11 cellular contexts compared by ENCODE assay signal in the genomic region with DNA sequence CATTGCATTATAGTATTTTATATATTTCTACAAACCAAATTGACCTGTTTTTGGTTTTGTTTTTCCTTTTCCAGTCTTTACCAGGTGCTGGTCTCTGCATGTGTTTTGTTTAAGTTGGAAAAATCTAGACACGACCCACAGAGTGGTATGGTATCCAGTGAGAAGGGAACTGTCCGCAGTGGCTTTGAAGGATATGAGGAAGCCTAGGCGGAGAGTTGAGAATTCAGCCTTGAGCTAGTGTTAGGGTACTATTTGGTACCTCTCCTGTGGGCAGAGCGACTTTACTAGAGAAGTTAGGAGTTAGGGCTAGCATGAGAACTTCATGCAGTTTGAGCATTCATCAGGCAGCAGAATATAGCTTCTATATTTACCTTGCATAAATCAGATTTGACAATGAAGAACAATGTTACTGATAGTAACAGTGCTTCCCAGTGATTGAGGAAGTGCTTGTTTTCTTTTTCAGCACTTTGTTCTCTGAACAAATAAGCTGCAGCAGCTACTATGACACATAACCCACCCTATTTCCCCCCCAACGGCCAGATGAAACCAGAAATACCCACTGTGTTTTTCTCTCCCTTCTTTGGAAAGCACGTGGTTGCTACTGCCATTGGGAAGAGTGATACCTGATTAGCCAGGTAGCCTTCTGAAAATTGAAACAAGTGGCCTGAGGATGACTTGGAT. TPM values are rescaled to one million over a fixed set of nuclear protein-coding genes. Genes with fewer than 3 reads are reported as not detected.
A peak's percentile ranks its signal among the peaks of the same experiment; 100 is the strongest.
DNase-seq lines count a peak whose midpoint lies in the region; ATAC-seq and TF ChIP-seq lines count a peak whose summit lies in the region.
"Had no signal": no experiment of that assay in that cellular context is flagged by ENCODE, and none has a peak within 500 bp of the region (broad histone marks: within the 10 kb centered on the region; RNA-seq: fewer than 3 reads in every experiment).

No MANE protein-coding gene starts in this region.

- no peak for TF ChIP-seq POLR2A in testis (IDR thresholded peaks at IDR 0.05)

- H4K8ac ChIP-seq in mesenchymal stem cell (ENCODE audit: low read length) = no peak overlapping the region

- WGBS in mesenchymal stem cell = 71% methylated on average over 4 of the region's 6 CpGs
- WGBS in testis, 2 donors = 51 to 56% methylated on average over 6 of the region's 6 CpGs

- no peak overlapping the region for H3K14ac ChIP-seq in mesenchymal stem cell (ENCODE audit: low read length in 2 of 2)

- H3K27ac ChIP-seq in Karpas-422 (ENCODE audit: low read length) (0 out of 2 replicates have a peak overlapping the region, but pooled peaks have one; percentile 5), mesenchymal stem cell (ENCODE audit: low read length, poor library complexity, severe bottlenecking) (peak overlapping the region; percentile 6), testis (no peak overlapping the region)
- H3K27ac ChIP-seq: colonic mucosa had no signal

- H3K9me3 Mint-ChIP-seq in WTC11 = no peaks in the 10 kb centered on the region

- H2BK120ac ChIP-seq in mesenchymal stem cell (ENCODE audit: low read depth, low read length) = no peak overlapping the region

- H3K18ac ChIP-seq in mesenchymal stem cell (ENCODE audit: low read depth in 1 of 2, low read length in 2 of 2) = no peak overlapping the region

- no peak overlapping the region for H2BK5ac ChIP-seq in mesenchymal stem cell (ENCODE audit: low read depth, low read length, poor library complexity, severe bottlenecking)

- peaks cover 28% of the 10 kb centered on the region for H3K36me3 Mint-ChIP-seq in WTC11

- H2AK5ac ChIP-seq in mesenchymal stem cell (ENCODE audit: low read length, severe bottlenecking) = no peak overlapping the region

- no peaks in the 10 kb centered on the region for H3K27me3 Mint-ChIP-seq in WTC11 (ENCODE audit: low read depth)

- H2BK15ac ChIP-seq in mesenchymal stem cell (ENCODE audit: low read depth, poor library complexity, severe bottlenecking) = no peak overlapping the region

- no peak overlapping the region for H3K4ac ChIP-seq in mesenchymal stem cell (ENCODE audit: low read depth in 1 of 2, low read length in 2 of 2)

- H3K4me1 ChIP-seq in Karpas-422 (ENCODE audit: low read length) (peaks cover 73% of the 10 kb centered on the region), mesenchymal stem cell (ENCODE audit: control insufficient read depth, insufficient read depth, low read depth, low read length) (peaks cover 4% of the 10 kb centered on the region), BE2C (no peaks in the 10 kb centered on the region), testis (peaks cover 4% of the 10 kb centered on the region)

- H3K79me2 ChIP-seq in Karpas-422 (ENCODE audit: low read length) = peaks cover 99% of the 10 kb centered on the region

- H3K9me2 ChIP-seq in Karpas-422 (replicated peaks; ENCODE audit: insufficient read depth, low read length) = no peaks in the 10 kb centered on the region

- ATAC-seq in WTC11 (peak; percentile 32; the same call in 1 of the 2 replicates), HG03280 (IDR thresholded peaks at IDR 0.05; ENCODE audit: unreplicated experiment) (no peak)

- CTCF ChIA-PET in WTC11 (lab: Charles Lee) = interaction anchor here (0.6 to 2.3 kb wide), 18 partner anchors 8 to 255 kb away, joined by 3 to 16 read pairs (median 4); a partner anchor contains a TSS

- H3K27me3 ChIP-seq in Karpas-422 (ENCODE audit: low read length) = no peaks in the 10 kb centered on the region
- H3K27me3 ChIP-seq in mesenchymal stem cell (ENCODE audit: control insufficient read depth in 1 of 2, insufficient read depth in 1 of 2, low read length in 2 of 2) = no peaks in the 10 kb centered on the region
- H3K27me3 ChIP-seq in BE2C = no peaks in the 10 kb centered on the region
- H3K27me3 ChIP-seq in testis = no peaks in the 10 kb centered on the region
- H3K27me3 ChIP-seq: colonic mucosa had no signal

- peaks cover 32% of the 10 kb centered on the region for H3K4me1 Mint-ChIP-seq in WTC11

- no peak overlapping the region for H2AFZ ChIP-seq in Karpas-422 (ENCODE audit: low read length)
- no peak overlapping the region for H2AFZ ChIP-seq in mesenchymal stem cell (ENCODE audit: low read depth, low read length)

- DNase-seq in NCI-H2196 (lab: John Stamatoyannopoulos, UW; ENCODE audit: unreplicated experiment) (peak; percentile 9), NCI-H2196 treated with DMSO at 0.1 percent for 48 hours (lab: John Stamatoyannopoulos, UW; ENCODE audit: unreplicated experiment) (no peak), Karpas-422 (no peak), WTC11 (ENCODE audit: low spot score) (no peak), mesenchymal stem cell (no peak), BE2C (no peak), testis (no peak)
- DNase-seq: 8988T, colonic mucosa, nucleus accumbens had no signal

- intact Hi-C loops in testis (cut with DNase I; ENCODE audit: low total_unique reads) = no loop called here

- no peaks in the 10 kb centered on the region for H3K79me1 ChIP-seq in mesenchymal stem cell (replicated peaks; ENCODE audit: low read length, poor library complexity, severe bottlenecking)

- peak overlapping the region; percentile 73 for H3K27ac Mint-ChIP-seq in WTC11

- no peak overlapping the region for H3K23ac ChIP-seq in mesenchymal stem cell (ENCODE audit: low read length in 2 of 2)

- H3K9me3 ChIP-seq in Karpas-422 (ENCODE audit: low read length) = no peaks in the 10 kb centered on the region
- no peaks in the 10 kb centered on the region for H3K9me3 ChIP-seq in mesenchymal stem cell (ENCODE audit: control insufficient read depth, low read length)
- no peaks in the 10 kb centered on the region for H3K9me3 ChIP-seq in BE2C
- no peaks in the 10 kb centered on the region for H3K9me3 ChIP-seq in testis
- H3K9me3 ChIP-seq: colonic mucosa had no signal

- H2BK12ac ChIP-seq in mesenchymal stem cell (ENCODE audit: low read length in 2 of 2) = no peak overlapping the region

- H4K20me1 ChIP-seq in Karpas-422 (ENCODE audit: insufficient read depth, low read depth, low read length) = peaks cover 20% of the 10 kb centered on the region

- POLR2A ChIA-PET in WTC11 (lab: Charles Lee) = no interaction called here

- TF ChIP-seq CTCF in WTC11 (IDR thresholded peaks at IDR 0.05) = no peak
- TF ChIP-seq CTCF in BE2C (IDR thresholded peaks at IDR 0.05; ENCODE audit: low read depth, low read length) = no peak
- TF ChIP-seq CTCF in testis (IDR thresholded peaks at IDR 0.05) = no peak

- H3K4me3 ChIP-seq in Karpas-422 (ENCODE audit: low read length) (no peak overlapping the region), mesenchymal stem cell (ENCODE audit: insufficient read depth in 1 of 2, low read depth in 1 of 2, low read length in 2 of 2) (no peak overlapping the region), BE2C (ENCODE audit: low read depth, low read length) (no peak overlapping the region), testis (no peak overlapping the region)
- H3K4me3 ChIP-seq: colonic mucosa had no signal

- H3K4me2 ChIP-seq in Karpas-422 (ENCODE audit: low read depth, low read length, poor library complexity, severe bottlenecking) = no peak overlapping the region
- H3K4me2 ChIP-seq in mesenchymal stem cell (ENCODE audit: low read length, poor library complexity, severe bottlenecking) = no peak overlapping the region

- peaks cover 47% of the 10 kb centered on the region for H3K36me3 ChIP-seq in Karpas-422 (ENCODE audit: insufficient read depth, low read length)
- H3K36me3 ChIP-seq in mesenchymal stem cell (ENCODE audit: control insufficient read depth in 1 of 2, insufficient read depth in 2 of 2, low read depth in 1 of 2, low read length in 2 of 2) = peaks cover 23 to 98% of the 10 kb centered on the region in 2 experiments
- H3K36me3 ChIP-seq in BE2C = no peaks in the 10 kb centered on the region
- no peaks in the 10 kb centered on the region for H3K36me3 ChIP-seq in testis (ENCODE audit: low read depth, missing control alignments)

- H3K4me3 Mint-ChIP-seq in WTC11 = no peak overlapping the region

- H3K9ac ChIP-seq in Karpas-422 (ENCODE audit: low read length) (no peak overlapping the region), mesenchymal stem cell (ENCODE audit: low read length) (no peak overlapping the region)

- H4K91ac ChIP-seq in mesenchymal stem cell (ENCODE audit: low read length) = no peak overlapping the region

TF ChIP-seq in WTC11, 78 proteins besides CTCF, POLR2A, EP300 and RAD21 (continues in another document):
- no peak for TF ChIP-seq NR2C2 (CRISPR knock-in tag; IDR thresholded peaks at IDR 0.05)
- TF ChIP-seq ZNF396 (CRISPR knock-in tag; IDR thresholded peaks at IDR 0.05; ENCODE audit: borderline replicate concordance) = no peak
- TF ChIP-seq, protein P1, sequence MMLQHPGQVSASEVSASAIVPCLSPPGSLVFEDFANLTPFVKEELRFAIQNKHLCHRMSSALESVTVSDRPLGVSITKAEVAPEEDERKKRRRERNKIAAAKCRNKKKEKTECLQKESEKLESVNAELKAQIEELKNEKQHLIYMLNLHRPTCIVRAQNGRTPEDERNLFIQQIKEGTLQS (CRISPR knock-in tag; conservative IDR thresholded peaks at IDR 0.05) = no peak
- TF ChIP-seq NFYB (CRISPR knock-in tag; conservative IDR thresholded peaks at IDR 0.05; ENCODE audit: low read depth) = no peak
- no peak for TF ChIP-seq EMX1 (CRISPR knock-in tag; IDR thresholded peaks at IDR 0.05)
- TF ChIP-seq GRHL2 (CRISPR knock-in tag; IDR thresholded peaks at IDR 0.05; ENCODE audit: insufficient replicate concordance, severe bottlenecking) = no peak

RNA-seq across cellular contexts. Expression of a gene that starts 19.0 kb away (rescaled TPM):
- total RNA-seq in Karpas-422 (2014; rRNA removed; shearing (Covaris generic); ENCODE audit: low replicate concordance) = 28.4 and 56.8 TPM in 2 replicates
- total RNA-seq in WTC11 (2021) = 109 to 133 TPM (median 111 TPM) in 3 replicates
- 125 TPM for polyA plus RNA-seq in mesenchymal stem cell (2013, experiment 1 of 2)
- polyA plus RNA-seq in mesenchymal stem cell (2013, experiment 2 of 2) = 122 TPM
- 16.1 TPM for polyA plus RNA-seq in BE2C (2012; ENCODE audit: insufficient read depth, insufficient read length, low read depth)
- 100 to 1,000 TPM in 1 of 2 donors, 10 to 100 TPM in 1; 88.8 to 102 TPM for total RNA-seq in testis
- 107 TPM for polyA plus RNA-seq in testis (ENCODE audit: insufficient read depth, low read depth, low replicate concordance)

RNA-seq across cellular contexts. Expression of a gene that starts 19.0 kb away (rescaled TPM):
- total RNA-seq in Karpas-422 (2014; rRNA removed; shearing (Covaris generic); ENCODE audit: low replicate concordance) = 23.7 and 55.0 TPM in 2 replicates
- total RNA-seq in WTC11 (2021) = 14.8 to 18.0 TPM (median 17.8 TPM) in 3 replicates
- 6.5 TPM for polyA plus RNA-seq in mesenchymal stem cell (2013, experiment 1 of 2)
- 6.3 TPM for polyA plus RNA-seq in mesenchymal stem cell (2013, experiment 2 of 2)
- 1.6 TPM for polyA plus RNA-seq in BE2C (2012; ENCODE audit: insufficient read depth, insufficient read length, low read depth)
- 10 to 100 TPM; 59.5 to 61.9 TPM for total RNA-seq in testis
- 16.3 TPM for polyA plus RNA-seq in testis (ENCODE audit: insufficient read depth, low read depth, low replicate concordance)

Comparison
In these comparisons a context has a peak if more than half of its experiments do, and no peak if none do; other contexts are left out.
1. H3K27ac ChIP-seq: peak in Karpas-422 (single experiment) and mesenchymal stem cell (single experiment); none in testis (0 of 2).